9 cellular contexts compared by ENCODE assay signal in the genomic region with DNA sequence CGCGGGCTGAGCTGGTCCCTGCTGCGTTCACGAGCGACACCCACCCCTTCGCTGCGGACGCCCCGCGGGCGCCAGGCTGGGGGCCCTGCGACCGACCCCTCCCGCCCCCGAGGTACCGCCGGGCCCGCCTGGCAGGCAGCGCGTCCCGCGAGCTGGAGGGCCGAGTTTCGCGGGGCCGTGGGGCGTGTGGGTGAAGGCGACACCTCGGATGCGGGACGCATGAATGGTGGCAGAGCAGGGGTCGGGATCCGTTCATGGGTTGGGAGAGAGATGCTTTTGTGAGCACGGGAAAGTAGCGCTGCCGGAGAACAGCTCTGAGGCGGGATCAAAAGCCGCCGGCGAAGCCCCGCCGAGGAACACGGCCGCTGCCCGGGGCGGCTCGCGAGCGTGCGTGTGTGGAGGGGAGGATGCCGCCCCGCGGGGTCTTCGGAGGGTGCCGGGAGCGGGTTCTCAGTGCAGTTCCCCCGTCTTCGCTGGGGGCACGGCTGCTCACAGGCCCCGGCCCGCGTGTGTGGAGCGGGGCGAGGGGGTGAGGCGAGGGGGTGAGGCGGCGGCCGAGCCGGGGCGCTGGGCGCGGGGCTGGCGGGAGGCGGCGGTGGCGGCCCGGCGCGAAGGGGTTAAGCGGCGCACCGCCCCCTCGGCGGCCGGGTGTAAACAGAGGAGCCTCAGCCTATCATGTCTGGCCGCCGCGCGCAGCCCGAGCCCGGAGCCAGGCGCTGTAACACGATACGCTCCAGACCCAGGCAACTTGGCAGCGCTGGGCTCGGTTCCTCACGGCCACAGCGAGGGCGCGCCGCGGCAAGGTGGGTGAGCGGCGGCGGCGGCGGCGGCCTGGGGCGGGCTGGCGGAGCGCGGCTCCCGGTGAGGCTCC.
DNase-seq lines count a peak whose midpoint lies in the region; ATAC-seq, FAIRE-seq and TF ChIP-seq lines count a peak whose summit lies in the region.
"Had no signal": no experiment of that assay in that cellular context is flagged by ENCODE, and none has a peak within 500 bp of the region (broad histone marks: within the 10 kb centered on the region; RNA-seq: fewer than 3 reads in every experiment).

No MANE protein-coding gene starts in this region.

- no peak for FAIRE-seq in GM12891 (lab: Jason Lieb, UNC)
- FAIRE-seq: endometrium had no signal

- no peak for TF ChIP-seq POLR2A in GM12891 (IDR thresholded peaks at IDR 0.05; ENCODE audit: low read depth, low read length)

- DNase-seq in GM12891 (ENCODE audit: insufficient read length, low spot score) (peak; percentile 55), NCI-H1436 treated with DMSO at 0.1 percent for 48 hours (lab: John Stamatoyannopoulos, UW) (peak; percentile 52), dedifferentiated amniotic fluid mesenchymal stem cell (ENCODE audit: extremely low spot score) (peak; percentile 87), kidney tubule cell (ENCODE audit: low spot score) (peak; percentile 82), GF-D8 (lab: John Stamatoyannopoulos, UW) (no peak)
- DNase-seq in activated CD4-positive, alpha-beta T cell treated with anti-CD3 and anti-CD28 coated beads for 1 hour, result peak; percentile 10
- peak; percentile 46 for DNase-seq in stimulated activated CD4-positive, alpha-beta T cell treated with anti-CD3 and anti-CD28 coated beads, Interleukin-12 subunit alpha, Interleukin-12 subunit beta, amount 100 ng/mL, for 4 hours

- ATAC-seq in HG02623 (IDR thresholded peaks at IDR 0.05; ENCODE audit: unreplicated experiment), result peak; percentile 66

TF ChIP-seq in GM12891, 5 proteins besides CTCF, POLR2A, EP300 and RAD21:
- TF ChIP-seq TAF1 (IDR thresholded peaks at IDR 0.05; ENCODE audit: low read depth, low read length) (no peak), SPI1 (IDR thresholded peaks at IDR 0.05; ENCODE audit: low read depth, low read length) (no peak), POU2F2 (IDR thresholded peaks at IDR 0.05; ENCODE audit: low read depth, low read length) (no peak), POLR2AphosphoS5 (IDR thresholded peaks at IDR 0.05; ENCODE audit: low read depth, low read length) (no peak), PAX5 (IDR thresholded peaks at IDR 0.05; ENCODE audit: insufficient read depth, low read length, severe bottlenecking) (no peak)
